In the genomic region with DNA sequence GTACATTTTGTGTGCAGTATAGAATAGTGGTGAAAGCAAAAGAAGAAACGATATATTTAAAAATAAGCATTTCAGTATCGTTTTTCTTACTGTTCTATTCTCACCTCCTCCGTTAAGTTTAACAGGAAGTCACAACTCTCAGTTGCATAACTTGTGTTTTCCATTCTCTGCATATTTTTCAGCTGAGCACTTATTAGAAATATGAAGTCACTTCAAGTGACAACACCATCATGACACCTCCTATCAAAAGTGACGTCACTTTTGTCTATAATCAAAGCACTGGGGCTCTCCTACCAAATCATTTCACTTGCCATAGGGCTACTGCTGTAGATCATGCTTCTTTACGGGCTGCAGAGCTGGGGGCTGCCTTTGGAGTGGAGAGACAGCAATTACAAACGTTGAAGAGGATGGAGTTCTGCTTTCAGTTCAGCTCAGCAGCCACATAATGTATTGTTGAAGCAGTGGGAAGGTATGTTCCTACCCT, we compare ENCODE assay signal across 9 cellular contexts. TPM values are rescaled to one million over a fixed set of nuclear protein-coding genes. Genes with fewer than 3 reads are reported as not detected.
DNase-seq lines count a peak whose midpoint lies in the region; ATAC-seq and TF ChIP-seq lines count a peak whose summit lies in the region.
"Had no signal": no experiment of that assay in that cellular context is flagged by ENCODE, and none has a peak within 500 bp of the region (broad histone marks: within the 10 kb centered on the region; RNA-seq: fewer than 3 reads in every experiment).

No MANE protein-coding gene starts in this region.

- peaks cover 56% of the 10 kb centered on the region for H3K36me3 Mint-ChIP-seq in activated naive CD8-positive, alpha-beta T cell
- peaks cover 11 to 12% of the 10 kb centered on the region in 2 donors for H3K36me3 Mint-ChIP-seq in stimulated activated naive B cell treated with anti-CD40 and anti-IgM and Interleukin-4, amounts not matched to agents 10 μg/mL and 1 μg/mL and 100 μg/mL, for 72 hours

- no peaks in the 10 kb centered on the region for H4K20me1 ChIP-seq in smooth muscle cell (ENCODE audit: low read depth)

- no peaks in the 10 kb centered on the region for H3K27me3 ChIP-seq in smooth muscle cell (ENCODE audit: low read depth)
- H3K27me3 ChIP-seq: cardiac muscle cell had no signal

- no peak overlapping the region for H2AFZ ChIP-seq in smooth muscle cell (ENCODE audit: low read depth)

- H3K4me2 ChIP-seq in smooth muscle cell, result no peak overlapping the region

- H3K79me2 ChIP-seq in smooth muscle cell (ENCODE audit: low read depth), result no peaks in the 10 kb centered on the region

- WGBS in smooth muscle cell (ENCODE audit: low lambda C conversion rate), result 80% methylated on average over 6 of the region's 6 CpGs

- no peak overlapping the region for H3K27ac ChIP-seq in smooth muscle cell (ENCODE audit: low read depth)
- H3K27ac ChIP-seq: cardiac muscle cell had no signal

- H3K9me3 ChIP-seq in smooth muscle cell (replicated peaks; ENCODE audit: low read depth), result no peaks in the 10 kb centered on the region

- no peaks in the 10 kb centered on the region for H3K9me3 Mint-ChIP-seq in activated naive CD8-positive, alpha-beta T cell (ENCODE audit: low read depth)
- no peaks in the 10 kb centered on the region for H3K9me3 Mint-ChIP-seq in stimulated activated naive B cell treated with anti-CD40 and anti-IgM and Interleukin-4, amounts not matched to agents 10 μg/mL and 1 μg/mL and 100 μg/mL, for 72 hours

- H3K4me3 Mint-ChIP-seq in activated naive CD8-positive, alpha-beta T cell, result peak overlapping the region; percentile 81
- peak overlapping the region; percentile 54 to 76 for H3K4me3 Mint-ChIP-seq in stimulated activated naive B cell treated with anti-CD40 and anti-IgM and Interleukin-4, amounts not matched to agents 10 μg/mL and 1 μg/mL and 100 μg/mL, for 72 hours

- ATAC-seq in GM21367 (IDR thresholded peaks at IDR 0.05; ENCODE audit: unreplicated experiment) (peak; percentile 61), HG03469 (IDR thresholded peaks at IDR 0.05; ENCODE audit: unreplicated experiment) (peak; percentile 67)
- ATAC-seq in stimulated activated naive B cell treated with anti-CD40 and anti-IgM and Interleukin-4, amounts not matched to agents 10 μg/mL and 1 μg/mL and 100 μg/mL, for 72 hours (replicated peaks), result peak; percentile 87 to 90

- H3K4me1 Mint-ChIP-seq in activated naive CD8-positive, alpha-beta T cell (ENCODE audit: low read depth), result peaks cover 81% of the 10 kb centered on the region
- peaks cover 15 to 24% of the 10 kb centered on the region in 2 donors for H3K4me1 Mint-ChIP-seq in stimulated activated naive B cell treated with anti-CD40 and anti-IgM and Interleukin-4, amounts not matched to agents 10 μg/mL and 1 μg/mL and 100 μg/mL, for 72 hours

- H3K4me1 ChIP-seq in smooth muscle cell (ENCODE audit: low read depth), result no peaks in the 10 kb centered on the region

- TF ChIP-seq CTCF in GM12864 (IDR thresholded peaks at IDR 0.05; ENCODE audit: low read depth, low read length, missing control alignments) (no peak), smooth muscle cell (IDR thresholded peaks at IDR 0.05; ENCODE audit: borderline replicate concordance, insufficient read depth, poor library complexity, severe bottlenecking) (no peak)

- no peak overlapping the region for H3K9ac ChIP-seq in smooth muscle cell (ENCODE audit: low read depth)

- H3K27ac Mint-ChIP-seq in activated naive CD8-positive, alpha-beta T cell, result peak overlapping the region; percentile 99
- H3K27ac Mint-ChIP-seq in stimulated activated naive B cell treated with anti-CD40 and anti-IgM and Interleukin-4, amounts not matched to agents 10 μg/mL and 1 μg/mL and 100 μg/mL, for 72 hours, result peak overlapping the region; percentile 31

- H3K36me3 ChIP-seq in smooth muscle cell (ENCODE audit: low read depth), result no peaks in the 10 kb centered on the region
- H3K36me3 ChIP-seq: cardiac muscle cell had no signal

- no peaks in the 10 kb centered on the region for H3F3A ChIP-seq in smooth muscle cell (ENCODE audit: low read depth)

- H3K27me3 Mint-ChIP-seq in activated naive CD8-positive, alpha-beta T cell, result no peaks in the 10 kb centered on the region
- H3K27me3 Mint-ChIP-seq in stimulated activated naive B cell treated with anti-CD40 and anti-IgM and Interleukin-4, amounts not matched to agents 10 μg/mL and 1 μg/mL and 100 μg/mL, for 72 hours, result no peaks in the 10 kb centered on the region

- H3K4me3 ChIP-seq in GM12864 (ENCODE audit: low read depth, low read length) (no peak overlapping the region; the same call in 1 of the 2 replicates), smooth muscle cell (no peak overlapping the region)
- H3K4me3 ChIP-seq: cardiac muscle cell had no signal

- DNase-seq in GM12864 (ENCODE audit: low read depth) (peak; percentile 64), smooth muscle cell (lab: John Stamatoyannopoulos, UW; ENCODE audit: unreplicated experiment) (no peak), AML-193 (lab: John Stamatoyannopoulos, UW) (no peak), islet precursor cell (no peak)
- peak; percentile 15 for DNase-seq in stimulated activated naive B cell treated with anti-CD40 and anti-IgM and Interleukin-4, amounts not matched to agents 10 μg/mL and 1 μg/mL and 100 μg/mL, for 72 hours

RNA-seq across cellular contexts. Expression of gene STAT4, which starts 36.3 kb away (rescaled TPM):
- total RNA-seq in smooth muscle cell, result 0.85 and 8.4 TPM in 2 replicates
- polyA plus RNA-seq in smooth muscle cell, result 0.89 TPM in 1 of 2 replicates, not detected in the other

Comparison
In these comparisons a context has a peak if more than half of its experiments do, and no peak if none do; other contexts are left out.
1. DNase-seq: peak in GM12864 (single experiment) and stimulated activated naive B cell treated with anti-CD40 and anti-IgM and Interleukin-4, amounts not matched to agents 10 μg/mL and 1 μg/mL and 100 μg/mL, for 72 hours (single experiment); none in smooth muscle cell (single experiment), AML-193 (0 of 2) and islet precursor cell (single experiment).
2. Peak in every context shown above with its lines, with median percentiles within 50 percentile points of each other: ATAC-seq.